Comparison of ENCODE assay signal across 1 cellular context in the genomic region with DNA sequence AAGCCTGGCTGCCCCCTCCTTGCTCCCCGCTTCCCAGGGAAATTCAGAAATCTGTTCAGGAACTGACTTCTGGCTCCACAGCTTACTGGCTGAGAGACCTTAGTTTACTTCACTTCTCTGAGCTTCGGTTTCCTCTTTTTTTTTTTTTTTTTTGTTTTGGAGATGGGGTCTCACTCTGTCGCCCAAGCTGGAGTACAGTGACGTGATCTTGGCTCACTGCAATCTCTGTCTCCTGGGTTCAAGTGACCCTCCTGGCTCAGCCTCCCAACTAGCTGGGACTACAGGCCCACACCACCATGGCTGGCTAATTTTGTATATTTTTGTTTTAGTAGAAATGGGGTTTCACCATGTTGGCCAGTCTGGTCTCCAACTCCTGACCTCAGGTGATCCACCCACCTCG.
TF ChIP-seq lines count a peak whose summit lies in the region.

No MANE protein-coding gene starts in this region.

TF ChIP-seq in H1, 55 proteins besides CTCF, POLR2A, EP300 and RAD21 (continued from another document):
- TF ChIP-seq USF2 (IDR thresholded peaks at IDR 0.05; ENCODE audit: low read length): no peak
